1 cellular context compared by ENCODE assay signal in the genomic region with DNA sequence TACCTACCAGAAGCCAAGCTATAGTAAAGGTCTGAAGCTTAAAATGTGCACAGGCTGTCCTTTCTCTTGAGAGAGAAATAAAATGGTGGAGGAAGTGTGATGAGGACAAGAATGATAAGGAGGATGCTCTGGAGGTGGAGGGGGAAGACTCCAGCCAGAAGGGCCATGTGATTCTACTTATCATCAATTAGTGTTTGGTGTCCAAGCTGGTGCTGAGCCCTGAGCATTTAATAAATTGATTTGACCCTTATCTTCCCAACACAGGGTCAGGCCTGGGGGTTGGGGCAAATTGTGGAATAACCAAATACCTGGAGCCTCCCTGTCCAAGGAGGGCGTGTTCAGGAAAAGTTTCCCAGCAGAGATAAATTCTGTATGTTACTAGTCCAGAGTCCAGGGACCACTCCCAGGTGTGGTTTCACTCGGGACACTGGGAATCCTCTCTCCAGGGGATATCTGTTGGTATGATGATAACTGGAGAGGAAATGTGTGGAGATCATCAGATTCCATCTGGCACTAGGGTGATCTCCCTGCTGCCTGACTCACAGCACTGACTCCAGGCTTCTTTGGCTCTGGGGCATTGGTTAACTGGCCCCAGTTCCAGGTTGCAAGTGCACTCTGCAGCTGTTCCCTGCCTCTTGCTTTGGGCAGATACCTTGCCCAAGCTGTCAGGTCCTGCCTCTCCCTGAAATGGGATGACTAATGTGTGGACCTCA.
TF ChIP-seq lines count a peak whose summit lies in the region.

No MANE protein-coding gene starts in this region.

TF ChIP-seq in SK-N-SH treated with all-trans-retinoic acid at 6 μM for 48 hours, 23 proteins besides CTCF, POLR2A, EP300 and RAD21 (continued from another document):
- TF ChIP-seq, protein P1, sequence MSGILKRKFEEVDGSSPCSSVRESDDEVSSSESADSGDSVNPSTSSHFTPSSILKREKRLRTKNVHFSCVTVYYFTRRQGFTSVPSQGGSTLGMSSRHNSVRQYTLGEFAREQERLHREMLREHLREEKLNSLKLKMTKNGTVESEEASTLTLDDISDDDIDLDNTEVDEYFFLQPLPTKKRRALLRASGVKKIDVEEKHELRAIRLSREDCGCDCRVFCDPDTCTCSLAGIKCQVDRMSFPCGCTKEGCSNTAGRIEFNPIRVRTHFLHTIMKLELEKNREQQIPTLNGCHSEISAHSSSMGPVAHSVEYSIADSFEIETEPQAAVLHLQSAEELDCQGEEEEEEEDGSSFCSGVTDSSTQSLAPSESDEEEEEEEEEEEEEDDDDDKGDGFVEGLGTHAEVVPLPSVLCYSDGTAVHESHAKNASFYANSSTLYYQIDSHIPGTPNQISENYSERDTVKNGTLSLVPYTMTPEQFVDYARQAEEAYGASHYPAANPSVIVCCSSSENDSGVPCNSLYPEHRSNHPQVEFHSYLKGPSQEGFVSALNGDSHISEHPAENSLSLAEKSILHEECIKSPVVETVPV (CRISPR knock-in tag; IDR thresholded peaks at IDR 0.05): no peak
- TF ChIP-seq ESRRG (CRISPR knock-in tag; IDR thresholded peaks at IDR 0.05) (no peak), ZNF8 (CRISPR knock-in tag; IDR thresholded peaks at IDR 0.05) (no peak), ZNF70 (CRISPR knock-in tag; IDR thresholded peaks at IDR 0.05) (no peak), RARB (CRISPR knock-in tag; IDR thresholded peaks at IDR 0.05) (no peak), TOX (CRISPR knock-in tag; IDR thresholded peaks at IDR 0.05; ENCODE audit: borderline replicate concordance) (no peak), ZNF565 (CRISPR knock-in tag; conservative IDR thresholded peaks at IDR 0.05; ENCODE audit: low read depth) (no peak)
- TF ChIP-seq, protein P2, sequence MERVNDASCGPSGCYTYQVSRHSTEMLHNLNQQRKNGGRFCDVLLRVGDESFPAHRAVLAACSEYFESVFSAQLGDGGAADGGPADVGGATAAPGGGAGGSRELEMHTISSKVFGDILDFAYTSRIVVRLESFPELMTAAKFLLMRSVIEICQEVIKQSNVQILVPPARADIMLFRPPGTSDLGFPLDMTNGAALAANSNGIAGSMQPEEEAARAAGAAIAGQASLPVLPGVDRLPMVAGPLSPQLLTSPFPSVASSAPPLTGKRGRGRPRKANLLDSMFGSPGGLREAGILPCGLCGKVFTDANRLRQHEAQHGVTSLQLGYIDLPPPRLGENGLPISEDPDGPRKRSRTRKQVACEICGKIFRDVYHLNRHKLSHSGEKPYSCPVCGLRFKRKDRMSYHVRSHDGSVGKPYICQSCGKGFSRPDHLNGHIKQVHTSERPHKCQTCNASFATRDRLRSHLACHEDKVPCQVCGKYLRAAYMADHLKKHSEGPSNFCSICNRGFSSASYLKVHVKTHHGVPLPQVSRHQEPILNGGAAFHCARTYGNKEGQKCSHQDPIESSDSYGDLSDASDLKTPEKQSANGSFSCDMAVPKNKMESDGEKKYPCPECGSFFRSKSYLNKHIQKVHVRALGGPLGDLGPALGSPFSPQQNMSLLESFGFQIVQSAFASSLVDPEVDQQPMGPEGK (CRISPR knock-in tag; IDR thresholded peaks at IDR 0.05; ENCODE audit: borderline replicate concordance): no peak
